8 cellular contexts compared by ENCODE assay signal in genomic region chr20:5205348-5206210, GRCh38.
DNase-seq lines count a peak whose midpoint lies in the region; ATAC-seq, FAIRE-seq and TF ChIP-seq lines count a peak whose summit lies in the region.

No MANE protein-coding gene starts in this region.

- TF ChIP-seq POLR2A in GM12892 (IDR thresholded peaks at IDR 0.05; ENCODE audit: low read depth, low read length) (no peak), sigmoid colon (IDR thresholded peaks at IDR 0.05) (no peak)

- no peak overlapping the region for H3K4me3 Mint-ChIP-seq in T-helper 17 cell

- H3K9me3 ChIP-seq in T-helper 17 cell (ENCODE audit: control insufficient read depth, low read length, poor library complexity, severe bottlenecking) = no peaks in the 10 kb centered on the region
- no peaks in the 10 kb centered on the region for H3K9me3 ChIP-seq in right cardiac atrium (ENCODE audit: control insufficient read depth, low read length)
- no peaks in the 10 kb centered on the region for H3K9me3 ChIP-seq in sigmoid colon

- no peaks in the 10 kb centered on the region for H3K36me3 ChIP-seq in sigmoid colon

- WGBS in right cardiac atrium = 25% methylated on average over 10 of the region's 10 CpGs
- 33 to 41% methylated on average over 10 of the region's 10 CpGs for WGBS in sigmoid colon, 2 donors

- H3K4me1 ChIP-seq in right cardiac atrium (ENCODE audit: control insufficient read depth, insufficient read depth, low read length) (peaks cover 9% of the 10 kb centered on the region), sigmoid colon (peaks cover 0 to 6% (median 3%) of the 10 kb centered on the region in 4 donors)

- peak; percentile 49 for DNase-seq in GM12892 (ENCODE audit: insufficient read length)
- DNase-seq in NCI-H1417 treated with DMSO at 0.1 percent for 48 hours (lab: John Stamatoyannopoulos, UW) = peak; percentile 25
- peak; percentile 31 to 54 (median 32) for DNase-seq in T-helper 17 cell
- DNase-seq in amygdala (lab: John Stamatoyannopoulos, UW) = peak in 54 of 56 donors; percentile 7 to 88 (median 60)
- peak; percentile 64 to 86 (median 83) for DNase-seq in right cardiac atrium
- peak; percentile 80 for DNase-seq in sigmoid colon
- DNase-seq in cortex of kidney (lab: John Stamatoyannopoulos, UW) = no peak

- TF ChIP-seq CTCF in sigmoid colon (IDR thresholded peaks at IDR 0.05) = peak; percentile 41 to 76 (median 58)

- H3K27me3 Mint-ChIP-seq in T-helper 17 cell = no peaks in the 10 kb centered on the region

- FAIRE-seq in GM12892 (lab: Jason Lieb, UNC) = peak; percentile 66

- H3K27me3 ChIP-seq in right cardiac atrium (ENCODE audit: control insufficient read depth, insufficient read depth) (no peaks in the 10 kb centered on the region), sigmoid colon (no peaks in the 10 kb centered on the region)

- H3K4me3 ChIP-seq in right cardiac atrium (ENCODE audit: low read length) (no peak overlapping the region), sigmoid colon (no peak overlapping the region)

- intact Hi-C loops in right cardiac atrium (cut with DNase I) (loop anchor here in 2 of 4 donors (5.0 to 10.0 kb wide), 2 partner anchors 239 to 242 kb away; no protein-coding TSS in a partner anchor), sigmoid colon (cut with DNase I) (loop anchor here (5.0 kb wide), 1 partner anchor 242 kb away; no protein-coding TSS in a partner anchor)

- no peaks in the 10 kb centered on the region for H3K36me3 Mint-ChIP-seq in T-helper 17 cell (ENCODE audit: low read depth)

- TF ChIP-seq EP300 in sigmoid colon (IDR thresholded peaks at IDR 0.05) = no peak

- H3K27ac Mint-ChIP-seq in T-helper 17 cell = peak overlapping the region; percentile 69

- H3K4me1 Mint-ChIP-seq in T-helper 17 cell = peaks cover 9% of the 10 kb centered on the region

- H3K27ac ChIP-seq in right cardiac atrium (ENCODE audit: low read length) = no peak overlapping the region
- H3K27ac ChIP-seq in sigmoid colon = no peak overlapping the region

- ATAC-seq in HG02759 (IDR thresholded peaks at IDR 0.05; ENCODE audit: unreplicated experiment) (peak; percentile 94), T-helper 17 cell (peak; percentile 98), right cardiac atrium (peak; percentile 87 to 92)
